ENCODE assay signal across 8 cellular contexts in the genomic region with DNA sequence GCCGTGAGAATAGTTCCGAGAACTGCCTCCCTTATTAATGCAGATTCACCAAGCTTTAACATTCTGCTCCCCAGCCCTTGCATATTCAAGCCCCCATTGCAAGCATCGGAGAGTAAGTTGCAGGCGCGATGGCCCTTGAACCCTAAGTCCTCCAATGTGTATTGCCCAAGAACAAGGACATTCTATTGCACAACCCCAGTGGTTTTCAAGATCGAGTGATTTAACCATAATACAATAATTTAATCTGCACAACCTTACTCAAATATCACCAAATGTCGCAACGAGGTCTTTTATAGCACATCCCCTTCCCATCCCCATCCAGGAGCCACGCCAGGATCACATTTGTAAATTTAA. TPM values are rescaled to one million over a fixed set of nuclear protein-coding genes. Genes with fewer than 3 reads are reported as not detected.
DNase-seq lines count a peak whose midpoint lies in the region; ATAC-seq, FAIRE-seq and TF ChIP-seq lines count a peak whose summit lies in the region.

No MANE protein-coding gene starts in this region.

- H3K4ac ChIP-seq in trophoblast cell (ENCODE audit: low read depth, low read length) = no peak overlapping the region

- H3K4me3 Mint-ChIP-seq in Caco-2 (ENCODE audit: unreplicated experiment) = peak overlapping the region; percentile 97
- H3K4me3 Mint-ChIP-seq in T-helper 17 cell = peak overlapping the region; percentile 91

- H3K79me2 ChIP-seq in trophoblast cell (ENCODE audit: control insufficient read depth, insufficient read depth, low read length, poor library complexity) = peaks cover 11% of the 10 kb centered on the region

- intact Hi-C loops in Caco-2 (cut with micrococcal nuclease; ENCODE audit: unreplicated experiment) = loop anchor here (1.0 to 5.0 kb wide), 5 partner anchors 22 to 306 kb away; no protein-coding TSS in a partner anchor
- intact Hi-C loops in ovary (cut with DNase I) = loop anchor here in 2 of 4 donors (5.0 to 10.0 kb wide), 2 partner anchors 304 to 307 kb away; no protein-coding TSS in a partner anchor

- ATAC-seq in T-helper 17 cell (no peak), GM18858 (IDR thresholded peaks at IDR 0.05; ENCODE audit: unreplicated experiment) (no peak)

- H3K18ac ChIP-seq in trophoblast cell (ENCODE audit: low read length) = no peak overlapping the region

- no peak overlapping the region for H3K9ac ChIP-seq in trophoblast cell (ENCODE audit: low read length)

- H3K4me1 ChIP-seq in Caco-2 (peaks cover 15% of the 10 kb centered on the region), trophoblast cell (ENCODE audit: control insufficient read depth in 1 of 2, insufficient read depth in 2 of 2, low read length in 2 of 2) (peaks cover 26 to 39% of the 10 kb centered on the region in 2 experiments), ovary (ENCODE audit: insufficient read depth) (peaks cover 5% of the 10 kb centered on the region)

- TF ChIP-seq POLR2A in ovary (IDR thresholded peaks at IDR 0.05) (no peak), GM12892 (IDR thresholded peaks at IDR 0.05; ENCODE audit: low read depth, low read length) (no peak)

- H3K4me2 ChIP-seq in trophoblast cell (ENCODE audit: low read length) = peak overlapping the region; percentile 78

- no peak overlapping the region for H2BK12ac ChIP-seq in trophoblast cell (ENCODE audit: low read length)

- CTCF ChIA-PET in Caco-2 (lab: Charles Lee) = interaction anchor here (0.6 to 3.3 kb wide), 9 partner anchors 21 to 245 kb away, joined by 3 to 38 read pairs (median 5); no protein-coding TSS in a partner anchor

- peak overlapping the region; percentile 17 for H4K8ac ChIP-seq in trophoblast cell (ENCODE audit: low read depth, low read length)

- H3K23ac ChIP-seq in trophoblast cell (ENCODE audit: low read length) = no peak overlapping the region

- no peak overlapping the region for H3K14ac ChIP-seq in trophoblast cell (ENCODE audit: low read length)

- H3K4me3 ChIP-seq in Caco-2 (ENCODE audit: low read depth, low read length) (peak overlapping the region; percentile 85), fibroblast of mammary gland (ENCODE audit: control insufficient read depth, low read depth, low read length) (peak overlapping the region; percentile 9), trophoblast cell (ENCODE audit: low read depth, low read length) (no peak overlapping the region), ovary (no peak overlapping the region)

- peaks cover 15% of the 10 kb centered on the region for H3K36me3 Mint-ChIP-seq in Caco-2 (ENCODE audit: insufficient read depth, unreplicated experiment)
- H3K36me3 Mint-ChIP-seq in T-helper 17 cell (ENCODE audit: low read depth) = no peaks in the 10 kb centered on the region

- DNase-seq in Caco-2 (no peak), T-helper 17 cell (no peak), fibroblast of mammary gland (ENCODE audit: low read depth) (peak; percentile 74), trophoblast cell (no peak), NCI-H1105 treated with DMSO at 0.1 percent for 48 hours (lab: John Stamatoyannopoulos, UW) (no peak), ovary (no peak), GM12892 (ENCODE audit: insufficient read length) (no peak)

- BruUV-seq in Caco-2 (replicated peaks; lab: Mats Ljungman, UMichigan) = no TSS peak

- TF ChIP-seq CTCF in Caco-2 (IDR thresholded peaks at IDR 0.05; ENCODE audit: insufficient read depth in 1 of 2, low read depth in 1 of 2, low read length in 1 of 2, severe bottlenecking in 1 of 2, unreplicated experiment in 1 of 2) (no peak), fibroblast of mammary gland (conservative IDR thresholded peaks at IDR 0.05; ENCODE audit: control insufficient read depth, insufficient read depth, low read depth, low read length) (no peak), ovary (IDR thresholded peaks at IDR 0.05) (no peak)

- no peak overlapping the region for H2AK5ac ChIP-seq in trophoblast cell (ENCODE audit: low read length)

- H4K12ac ChIP-seq in trophoblast cell (ENCODE audit: low read depth, low read length) = no peak overlapping the region

- H3K27ac Mint-ChIP-seq in Caco-2 (ENCODE audit: unreplicated experiment) = peak overlapping the region; percentile 98
- peak overlapping the region; percentile 66 for H3K27ac Mint-ChIP-seq in T-helper 17 cell

- H3K9me3 ChIP-seq in Caco-2 = no peaks in the 10 kb centered on the region
- no peaks in the 10 kb centered on the region for H3K9me3 ChIP-seq in T-helper 17 cell (ENCODE audit: control insufficient read depth, low read length, poor library complexity, severe bottlenecking)
- H3K9me3 ChIP-seq in trophoblast cell (ENCODE audit: insufficient read depth, low read depth, low read length) = no peaks in the 10 kb centered on the region
- no peaks in the 10 kb centered on the region for H3K9me3 ChIP-seq in ovary

- H4K91ac ChIP-seq in trophoblast cell (ENCODE audit: low read depth, low read length) = no peak overlapping the region

- H3K36me3 ChIP-seq in Caco-2 (ENCODE audit: control insufficient read depth, insufficient read depth, low read length) (no peaks in the 10 kb centered on the region), trophoblast cell (ENCODE audit: control insufficient read depth in 1 of 2, insufficient read depth in 2 of 2, low read length in 2 of 2) (no peaks in the 10 kb centered on the region), ovary (no peaks in the 10 kb centered on the region)

- H3K27ac ChIP-seq in trophoblast cell (ENCODE audit: low read depth, low read length) = peak overlapping the region; percentile 97
- peak overlapping the region in 1 of 2 donors; percentile 93 for H3K27ac ChIP-seq in ovary

- no peak overlapping the region for H2BK120ac ChIP-seq in trophoblast cell (ENCODE audit: insufficient read depth, low read length, poor library complexity)

- no peak for FAIRE-seq in GM12892 (lab: Jason Lieb, UNC)

- TF ChIP-seq EP300 in ovary (IDR thresholded peaks at IDR 0.05) = no peak

- H2BK5ac ChIP-seq in trophoblast cell (ENCODE audit: low read depth, low read length, poor library complexity) = no peak overlapping the region

- no peaks in the 10 kb centered on the region for H3K27me3 Mint-ChIP-seq in Caco-2 (ENCODE audit: insufficient read depth, unreplicated experiment)
- H3K27me3 Mint-ChIP-seq in T-helper 17 cell = no peaks in the 10 kb centered on the region

- no peak overlapping the region for H2AFZ ChIP-seq in trophoblast cell (ENCODE audit: insufficient read depth, low read length, poor library complexity)

- no peaks in the 10 kb centered on the region for H3K27me3 ChIP-seq in Caco-2 (replicated peaks; ENCODE audit: control insufficient read depth, insufficient read depth, low read length)
- no peaks in the 10 kb centered on the region for H3K27me3 ChIP-seq in trophoblast cell (ENCODE audit: insufficient read depth, low read length)
- no peaks in the 10 kb centered on the region for H3K27me3 ChIP-seq in ovary

- WGBS in trophoblast cell (ENCODE audit: extremely low coverage, insufficient coverage, insufficient read length) = no CpG with 5 or more reads among the region's 9 CpGs
- 19 to 25% (median 19%) methylated on average over 9 of the region's 9 CpGs for WGBS in ovary, 3 donors

- POLR2A ChIA-PET in Caco-2 (lab: Charles Lee) = no interaction called here

- peaks cover 11% of the 10 kb centered on the region for H3K4me1 Mint-ChIP-seq in Caco-2 (ENCODE audit: low read depth, unreplicated experiment)
- H3K4me1 Mint-ChIP-seq in T-helper 17 cell = peaks cover 15% of the 10 kb centered on the region

- H3K79me1 ChIP-seq in trophoblast cell (ENCODE audit: low read length) = peaks cover 38% of the 10 kb centered on the region

- H3K9me3 Mint-ChIP-seq in Caco-2 (ENCODE audit: unreplicated experiment) = no peaks in the 10 kb centered on the region

RNA-seq across cellular contexts. Expression of gene PLXND1, which starts 21.7 kb away (rescaled TPM):
- total RNA-seq in Caco-2 (2022) (26.3 and 33.0 TPM in 2 replicates), T-helper 17 cell (100 to 1,000 TPM in 1 of 2 donors, 10 to 100 TPM in 1; 78.8 to 152 TPM), ovary (100 to 1,000 TPM in 1 of 7 donors, 10 to 100 TPM in 6; 21.6 to 111 (median 57.1) TPM)
- 282 and 293 TPM in 2 replicates for polyA plus RNA-seq in trophoblast cell (2013)
- 100 to 1,000 TPM in 1 of 2 donors, 10 to 100 TPM in 1; 55.2 to 120 TPM for polyA plus RNA-seq in ovary
- 0.38 TPM for polyA plus RNA-seq in GM12892 (2012; ENCODE audit: missing spikeins)

Comparison
In these comparisons a context has a peak if more than half of its experiments do, and no peak if none do; other contexts are left out.
1. H3K4me3 ChIP-seq: peak in Caco-2 (single experiment) and fibroblast of mammary gland (single experiment); none in trophoblast cell (single experiment) and ovary (single experiment).